35 cellular contexts compared by ENCODE assay signal in the genomic region with DNA sequence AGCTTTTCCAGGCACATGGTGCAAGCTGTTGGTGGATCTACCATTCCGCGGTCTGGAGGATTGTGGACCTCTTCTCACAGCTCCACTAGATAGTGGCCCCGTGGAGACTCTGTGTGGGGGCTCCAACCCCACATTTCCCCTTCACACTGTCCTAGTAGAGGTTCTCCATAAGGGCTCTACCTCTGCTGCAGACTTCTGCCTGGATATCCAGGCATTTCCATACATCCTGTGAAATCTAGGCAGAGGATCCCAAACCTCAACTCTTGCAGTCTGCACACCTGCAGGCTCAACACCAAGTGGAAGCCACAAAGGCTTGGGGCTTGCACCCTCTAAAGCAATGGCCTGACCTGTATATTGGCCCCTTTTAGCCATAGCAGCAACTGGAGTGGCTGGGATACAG.
"Had no signal": no experiment of that assay in that cellular context is flagged by ENCODE, and none has a peak within 500 bp of the region (broad histone marks: within the 10 kb centered on the region; RNA-seq: fewer than 3 reads in every experiment).

No MANE protein-coding gene starts in this region.

- H3K9me3 ChIP-seq: MG63 had no signal

- DNase-seq: Karpas-422, Kasumi-1, MG63, MM.1S, MV-4-11, NCI-H1048, NCI-H1092, NCI-H1092 treated with DMSO at 0.1 percent for 48 hours, NCI-H1105, NCI-H1105 treated with DMSO at 0.1 percent for 48 hours, NCI-H1417, NCI-H1417 treated with DMSO at 0.1 percent for 48 hours, NCI-H1436, NCI-H1436 treated with DMSO at 0.1 percent for 48 hours, NCI-H146, NCI-H1694, NCI-H1694 treated with DMSO at 0.1 percent for 48 hours, NCI-H187, NCI-H187 treated with DMSO at 0.1 percent for 48 hours, NCI-H1930, NCI-H2029, NCI-H2029 treated with DMSO at 0.1 percent for 48 hours, NCI-H2081, NCI-H2081 treated with DMSO at 0.1 percent for 48 hours, NCI-H2107, NCI-H2171, NCI-H2171 treated with DMSO at 0.1 percent for 48 hours, NCI-H2227 treated with DMSO at 0.1 percent for 48 hours, NCI-H226, NCI-H345, NCI-H446, NCI-H446 treated with DMSO at 0.1 percent for 48 hours, NCI-H510A, NCI-H510A treated with DMSO at 0.1 percent for 48 hours, NCI-H524 had no signal

- H3K27me3 ChIP-seq: MG63 had no signal

- H3K4me3 ChIP-seq: MG63 had no signal

- H3K36me3 ChIP-seq: MG63 had no signal
